ENCODE assay signal across 1 cellular context in the genomic region with DNA sequence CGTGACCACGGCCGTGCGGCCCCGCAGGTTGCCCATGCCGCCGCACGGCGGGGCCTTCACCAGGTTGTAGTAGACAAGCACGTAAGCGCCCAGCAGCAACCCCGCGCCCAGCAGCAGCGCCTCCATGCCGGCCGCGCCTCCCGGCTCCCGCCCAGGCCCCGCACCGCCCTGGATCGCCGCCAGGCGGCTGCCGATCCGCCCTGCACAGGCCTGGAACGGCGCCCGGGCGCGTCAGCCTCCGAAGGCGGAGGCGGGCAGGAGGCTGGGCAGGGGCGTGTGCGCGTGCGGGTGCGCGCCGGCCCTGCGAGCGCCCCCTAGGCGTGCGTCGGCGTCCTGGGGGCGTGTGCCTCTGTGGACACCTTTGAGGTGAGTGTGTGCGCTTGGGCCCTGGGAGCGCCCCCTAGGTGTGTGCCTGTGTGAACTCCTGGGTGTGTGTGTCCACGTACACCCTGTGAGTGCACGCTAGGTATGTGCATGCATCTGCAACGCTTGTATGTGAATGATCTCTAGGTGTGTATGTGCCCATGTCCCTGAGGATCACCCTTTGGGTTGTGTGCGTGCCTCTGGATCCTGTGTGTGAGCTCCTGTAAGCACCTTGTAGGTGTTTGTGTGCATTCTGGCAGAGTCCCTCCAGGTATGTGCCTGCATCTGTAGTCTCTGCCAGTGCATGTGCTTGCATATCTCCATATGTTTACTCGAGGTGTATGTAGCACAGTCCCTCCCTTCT.
TF ChIP-seq lines count a peak whose summit lies in the region.

A gene with protein sequence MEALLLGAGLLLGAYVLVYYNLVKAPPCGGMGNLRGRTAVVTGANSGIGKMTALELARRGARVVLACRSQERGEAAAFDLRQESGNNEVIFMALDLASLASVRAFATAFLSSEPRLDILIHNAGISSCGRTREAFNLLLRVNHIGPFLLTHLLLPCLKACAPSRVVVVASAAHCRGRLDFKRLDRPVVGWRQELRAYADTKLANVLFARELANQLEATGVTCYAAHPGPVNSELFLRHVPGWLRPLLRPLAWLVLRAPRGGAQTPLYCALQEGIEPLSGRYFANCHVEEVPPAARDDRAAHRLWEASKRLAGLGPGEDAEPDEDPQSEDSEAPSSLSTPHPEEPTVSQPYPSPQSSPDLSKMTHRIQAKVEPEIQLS (minus strand): TSS at position 261 of the 727 bp plus-strand sequence. CDS start 135 bp downstream, at position 126.

TF ChIP-seq in K562, 482 proteins besides CTCF, POLR2A, EP300 and RAD21 (continued from another document and continues in another):
- TF ChIP-seq, protein P1, sequence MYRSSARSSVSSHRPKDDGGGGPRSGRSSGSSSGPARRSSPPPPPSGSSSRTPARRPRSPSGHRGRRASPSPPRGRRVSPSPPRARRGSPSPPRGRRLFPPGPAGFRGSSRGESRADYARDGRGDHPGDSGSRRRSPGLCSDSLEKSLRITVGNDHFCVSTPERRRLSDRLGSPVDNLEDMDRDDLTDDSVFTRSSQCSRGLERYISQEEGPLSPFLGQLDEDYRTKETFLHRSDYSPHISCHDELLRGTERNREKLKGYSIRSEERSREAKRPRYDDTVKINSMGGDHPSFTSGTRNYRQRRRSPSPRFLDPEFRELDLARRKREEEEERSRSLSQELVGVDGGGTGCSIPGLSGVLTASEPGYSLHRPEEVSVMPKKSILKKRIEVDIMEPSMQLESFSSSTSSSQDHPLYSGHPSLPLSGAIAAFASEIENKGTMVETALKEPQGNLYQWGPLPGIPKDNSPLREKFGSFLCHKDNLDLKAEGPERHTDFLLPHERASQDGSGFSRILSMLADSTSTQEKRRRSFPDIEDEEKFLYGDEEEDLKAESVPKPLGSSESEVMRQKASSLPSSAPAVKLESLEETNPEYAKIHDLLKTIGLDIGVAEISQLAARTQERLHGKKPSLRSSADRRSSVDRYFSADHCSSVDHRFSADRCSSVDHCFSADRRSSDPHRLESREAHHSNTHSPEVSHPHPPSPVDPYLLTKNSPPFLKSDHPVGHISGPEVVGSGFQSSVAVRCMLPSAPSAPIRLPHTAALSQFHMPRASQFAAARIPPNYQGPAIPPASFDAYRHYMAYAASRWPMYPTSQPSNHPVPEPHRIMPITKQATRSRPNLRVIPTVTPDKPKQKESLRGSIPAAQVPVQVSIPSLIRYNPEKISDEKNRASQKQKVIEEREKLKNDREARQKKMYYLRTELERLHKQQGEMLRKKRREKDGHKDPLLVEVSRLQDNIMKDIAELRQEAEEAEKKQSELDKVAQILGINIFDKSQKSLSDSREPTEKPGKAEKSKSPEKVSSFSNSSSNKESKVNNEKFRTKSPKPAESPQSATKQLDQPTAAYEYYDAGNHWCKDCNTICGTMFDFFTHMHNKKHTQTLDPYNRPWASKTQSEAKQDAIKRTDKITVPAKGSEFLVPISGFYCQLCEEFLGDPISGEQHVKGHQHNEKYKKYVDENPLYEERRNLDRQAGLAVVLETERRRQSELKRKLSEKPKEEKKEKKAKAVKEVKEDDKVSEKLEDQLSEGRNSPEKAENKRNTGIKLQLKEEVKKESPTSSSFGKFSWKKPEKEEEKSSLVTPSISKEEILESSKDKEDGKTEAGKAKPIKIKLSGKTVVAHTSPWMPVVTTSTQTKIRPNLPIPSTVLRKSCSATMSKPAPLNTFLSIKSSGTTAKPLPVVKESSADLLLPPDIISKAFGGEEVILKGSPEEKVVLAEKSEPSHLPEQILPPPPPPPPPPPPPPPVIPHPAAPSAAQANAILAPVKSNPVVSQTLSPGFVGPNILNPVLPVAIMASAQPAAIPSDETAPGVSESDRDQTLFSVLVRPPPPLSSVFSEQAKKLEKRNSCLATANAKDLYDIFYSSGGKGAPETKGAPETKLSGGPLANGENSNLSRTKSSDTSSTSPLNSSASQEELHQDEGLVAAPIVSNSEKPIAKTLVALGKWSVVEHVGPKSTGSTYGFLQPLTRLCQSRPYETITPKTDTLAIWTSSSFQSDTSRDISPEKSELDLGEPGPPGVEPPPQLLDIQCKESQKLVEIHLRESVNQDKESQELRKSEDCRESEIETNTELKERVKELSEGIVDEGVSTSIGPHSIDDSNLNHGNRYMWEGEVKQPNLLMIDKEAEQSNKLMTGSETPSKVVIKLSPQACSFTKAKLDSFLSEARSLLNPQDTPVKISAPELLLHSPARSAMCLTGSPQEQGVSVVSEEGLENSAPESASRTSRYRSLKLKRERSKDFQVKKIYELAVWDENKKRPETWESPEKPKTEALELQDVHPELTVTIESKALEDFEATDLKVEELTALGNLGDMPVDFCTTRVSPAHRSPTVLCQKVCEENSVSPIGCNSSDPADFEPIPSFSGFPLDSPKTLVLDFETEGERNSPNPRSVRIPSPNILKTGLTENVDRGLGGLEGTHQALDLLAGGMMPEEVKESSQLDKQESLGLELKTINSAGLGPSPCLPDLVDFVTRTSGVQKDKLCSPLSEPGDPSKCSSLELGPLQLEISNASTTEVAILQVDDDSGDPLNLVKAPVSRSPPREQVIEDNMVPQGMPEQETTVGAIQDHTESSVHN (IDR thresholded peaks at IDR 0.05; ENCODE audit: borderline replicate concordance in 1 of 2, low read depth in 1 of 2): no peak; a peak in 1 of 4 replicates
- TF ChIP-seq ZNF76 (CRISPR knock-in tag; IDR thresholded peaks at IDR 0.05; ENCODE audit: borderline replicate concordance): peak; percentile 66; the same call in 1 of the 2 replicates
- no peak for TF ChIP-seq CEBPB (tag; IDR thresholded peaks at IDR 0.05)
- 0 out of 4 replicates have a peak, but pooled peaks of 1 of the 2 experiments have one; percentile 29 for TF ChIP-seq CSDE1 (IDR thresholded peaks at IDR 0.05)
- TF ChIP-seq ZNF583 (CRISPR knock-in tag; IDR thresholded peaks at IDR 0.05): peak; percentile 43; the same call in 1 of the 2 replicates
- no peak for TF ChIP-seq HMG20B (CRISPR knock-in tag; IDR thresholded peaks at IDR 0.05)
- TF ChIP-seq ZNF609 (CRISPR knock-in tag; IDR thresholded peaks at IDR 0.05; ENCODE audit: borderline replicate concordance): no peak
- peak; percentile 26; the same call in 1 of the 2 replicates for TF ChIP-seq SREBF1 (IDR thresholded peaks at IDR 0.05; ENCODE audit: borderline replicate concordance, low read depth, low read length)
- TF ChIP-seq GABPA (tag; conservative IDR thresholded peaks at IDR 0.05; ENCODE audit: low read depth): no peak
- TF ChIP-seq, protein P2, sequence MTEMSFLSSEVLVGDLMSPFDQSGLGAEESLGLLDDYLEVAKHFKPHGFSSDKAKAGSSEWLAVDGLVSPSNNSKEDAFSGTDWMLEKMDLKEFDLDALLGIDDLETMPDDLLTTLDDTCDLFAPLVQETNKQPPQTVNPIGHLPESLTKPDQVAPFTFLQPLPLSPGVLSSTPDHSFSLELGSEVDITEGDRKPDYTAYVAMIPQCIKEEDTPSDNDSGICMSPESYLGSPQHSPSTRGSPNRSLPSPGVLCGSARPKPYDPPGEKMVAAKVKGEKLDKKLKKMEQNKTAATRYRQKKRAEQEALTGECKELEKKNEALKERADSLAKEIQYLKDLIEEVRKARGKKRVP (CRISPR knock-in tag; IDR thresholded peaks at IDR 0.05): no peak
- TF ChIP-seq ETV1 (tag; conservative IDR thresholded peaks at IDR 0.05; ENCODE audit: low read depth): no peak
- TF ChIP-seq SNAPC5 (CRISPR knock-in tag; IDR thresholded peaks at IDR 0.05): no peak
- no peak for TF ChIP-seq SIX5 (IDR thresholded peaks at IDR 0.05; ENCODE audit: borderline replicate concordance in 1 of 2, insufficient read depth in 1 of 2, low read depth in 1 of 2, low read length in 2 of 2)
- TF ChIP-seq NFIC (IDR thresholded peaks at IDR 0.05): peak; percentile 96
- no peak for TF ChIP-seq NCOA4 (IDR thresholded peaks at IDR 0.05; ENCODE audit: partially characterized antibody)
- TF ChIP-seq, protein P3, sequence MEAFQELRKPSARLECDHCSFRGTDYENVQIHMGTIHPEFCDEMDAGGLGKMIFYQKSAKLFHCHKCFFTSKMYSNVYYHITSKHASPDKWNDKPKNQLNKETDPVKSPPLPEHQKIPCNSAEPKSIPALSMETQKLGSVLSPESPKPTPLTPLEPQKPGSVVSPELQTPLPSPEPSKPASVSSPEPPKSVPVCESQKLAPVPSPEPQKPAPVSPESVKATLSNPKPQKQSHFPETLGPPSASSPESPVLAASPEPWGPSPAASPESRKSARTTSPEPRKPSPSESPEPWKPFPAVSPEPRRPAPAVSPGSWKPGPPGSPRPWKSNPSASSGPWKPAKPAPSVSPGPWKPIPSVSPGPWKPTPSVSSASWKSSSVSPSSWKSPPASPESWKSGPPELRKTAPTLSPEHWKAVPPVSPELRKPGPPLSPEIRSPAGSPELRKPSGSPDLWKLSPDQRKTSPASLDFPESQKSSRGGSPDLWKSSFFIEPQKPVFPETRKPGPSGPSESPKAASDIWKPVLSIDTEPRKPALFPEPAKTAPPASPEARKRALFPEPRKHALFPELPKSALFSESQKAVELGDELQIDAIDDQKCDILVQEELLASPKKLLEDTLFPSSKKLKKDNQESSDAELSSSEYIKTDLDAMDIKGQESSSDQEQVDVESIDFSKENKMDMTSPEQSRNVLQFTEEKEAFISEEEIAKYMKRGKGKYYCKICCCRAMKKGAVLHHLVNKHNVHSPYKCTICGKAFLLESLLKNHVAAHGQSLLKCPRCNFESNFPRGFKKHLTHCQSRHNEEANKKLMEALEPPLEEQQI (IDR thresholded peaks at IDR 0.05): no peak
- no peak for TF ChIP-seq NCOA6 (IDR thresholded peaks at IDR 0.05)
- TF ChIP-seq, protein P4, sequence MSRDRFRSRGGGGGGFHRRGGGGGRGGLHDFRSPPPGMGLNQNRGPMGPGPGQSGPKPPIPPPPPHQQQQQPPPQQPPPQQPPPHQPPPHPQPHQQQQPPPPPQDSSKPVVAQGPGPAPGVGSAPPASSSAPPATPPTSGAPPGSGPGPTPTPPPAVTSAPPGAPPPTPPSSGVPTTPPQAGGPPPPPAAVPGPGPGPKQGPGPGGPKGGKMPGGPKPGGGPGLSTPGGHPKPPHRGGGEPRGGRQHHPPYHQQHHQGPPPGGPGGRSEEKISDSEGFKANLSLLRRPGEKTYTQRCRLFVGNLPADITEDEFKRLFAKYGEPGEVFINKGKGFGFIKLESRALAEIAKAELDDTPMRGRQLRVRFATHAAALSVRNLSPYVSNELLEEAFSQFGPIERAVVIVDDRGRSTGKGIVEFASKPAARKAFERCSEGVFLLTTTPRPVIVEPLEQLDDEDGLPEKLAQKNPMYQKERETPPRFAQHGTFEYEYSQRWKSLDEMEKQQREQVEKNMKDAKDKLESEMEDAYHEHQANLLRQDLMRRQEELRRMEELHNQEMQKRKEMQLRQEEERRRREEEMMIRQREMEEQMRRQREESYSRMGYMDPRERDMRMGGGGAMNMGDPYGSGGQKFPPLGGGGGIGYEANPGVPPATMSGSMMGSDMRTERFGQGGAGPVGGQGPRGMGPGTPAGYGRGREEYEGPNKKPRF (IDR thresholded peaks at IDR 0.05; ENCODE audit: low read depth, low read length): no peak
- no peak for TF ChIP-seq HLTF (IDR thresholded peaks at IDR 0.05)
- peak; percentile 52; the same call in 1 of the 2 replicates for TF ChIP-seq PHF21A (IDR thresholded peaks at IDR 0.05; ENCODE audit: borderline replicate concordance, low read depth)
- TF ChIP-seq RHOXF2B (CRISPR knock-in tag; conservative IDR thresholded peaks at IDR 0.05): no peak
- TF ChIP-seq ATF7 (IDR thresholded peaks at IDR 0.05): peak; percentile 94
- peak; percentile 99 for TF ChIP-seq GATAD2B (IDR thresholded peaks at IDR 0.05; ENCODE audit: borderline replicate concordance)
- TF ChIP-seq POLR3G (IDR thresholded peaks at IDR 0.05; ENCODE audit: extremely low read depth, insufficient read length, insufficient replicate concordance): no peak
- no peak for TF ChIP-seq THRB (CRISPR knock-in tag; conservative IDR thresholded peaks at IDR 0.05)
- no peak for TF ChIP-seq ELF1 (tag; IDR thresholded peaks at IDR 0.05)
- TF ChIP-seq MXI1 (IDR thresholded peaks at IDR 0.05; ENCODE audit: low read depth, low read length): peak; percentile 87
- TF ChIP-seq, protein P5, sequence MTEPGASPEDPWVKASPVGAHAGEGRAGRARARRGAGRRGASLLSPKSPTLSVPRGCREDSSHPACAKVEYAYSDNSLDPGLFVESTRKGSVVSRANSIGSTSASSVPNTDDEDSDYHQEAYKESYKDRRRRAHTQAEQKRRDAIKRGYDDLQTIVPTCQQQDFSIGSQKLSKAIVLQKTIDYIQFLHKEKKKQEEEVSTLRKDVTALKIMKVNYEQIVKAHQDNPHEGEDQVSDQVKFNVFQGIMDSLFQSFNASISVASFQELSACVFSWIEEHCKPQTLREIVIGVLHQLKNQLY (CRISPR knock-in tag; conservative IDR thresholded peaks at IDR 0.05): no peak
- TF ChIP-seq FOXJ3 (CRISPR knock-in tag; IDR thresholded peaks at IDR 0.05): no peak
- TF ChIP-seq SREBF2 (CRISPR knock-in tag; IDR thresholded peaks at IDR 0.05): no peak
